Comparison of ENCODE assay signal across 1 cellular context in the genomic region with DNA sequence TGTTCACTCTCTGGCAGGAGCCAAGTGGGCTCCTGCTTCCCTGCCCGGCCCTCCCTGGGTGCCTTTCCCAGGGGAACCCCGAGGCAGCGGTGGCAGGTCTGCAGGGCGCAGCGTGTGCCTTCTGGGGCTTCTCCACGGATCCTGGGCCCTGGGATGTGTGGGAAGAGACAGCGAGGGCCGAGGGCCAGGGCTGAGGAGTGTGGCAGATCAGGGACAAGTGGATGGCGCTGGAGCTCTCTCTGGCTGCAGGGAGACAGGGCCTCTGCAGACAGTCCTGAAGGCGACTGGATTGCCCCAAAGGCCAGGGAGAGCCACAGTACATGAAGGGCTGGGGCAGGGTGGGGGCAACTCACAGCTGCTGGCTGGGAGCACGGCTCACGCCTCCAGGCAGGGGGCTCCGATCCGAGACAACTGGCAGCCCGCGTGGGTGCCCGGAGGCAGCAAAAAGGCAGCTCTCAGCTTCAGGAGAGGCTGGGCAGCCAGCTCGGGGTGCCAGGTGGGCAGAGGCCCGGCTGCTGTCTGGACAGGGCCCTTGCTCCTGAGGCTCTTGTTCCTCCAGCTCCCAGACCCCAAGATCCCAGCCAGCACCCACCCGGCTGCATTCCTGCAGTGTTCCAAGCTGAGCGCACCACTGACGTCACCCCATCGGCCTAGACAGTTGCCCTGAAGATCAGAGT.
A peak's percentile ranks its signal among the peaks of the same experiment; 100 is the strongest.
TF ChIP-seq lines count a peak whose summit lies in the region.

No MANE protein-coding gene starts in this region.

TF ChIP-seq in HepG2, 621 proteins besides CTCF, POLR2A, EP300 and RAD21:
- TF ChIP-seq ATF7 (IDR thresholded peaks at IDR 0.05) (peak; percentile 36; the same call in 1 of the 2 replicates), ATF7 (CRISPR knock-in tag; IDR thresholded peaks at IDR 0.05) (no peak), IKZF4 (CRISPR knock-in tag; IDR thresholded peaks at IDR 0.05; ENCODE audit: borderline replicate concordance, low read depth, not compliant biosample characterization) (no peak), CREB1 (IDR thresholded peaks at IDR 0.05) (peak; percentile 66), CREB1 (CRISPR knock-in tag; IDR thresholded peaks at IDR 0.05) (no peak)
- TF ChIP-seq, protein P1, sequence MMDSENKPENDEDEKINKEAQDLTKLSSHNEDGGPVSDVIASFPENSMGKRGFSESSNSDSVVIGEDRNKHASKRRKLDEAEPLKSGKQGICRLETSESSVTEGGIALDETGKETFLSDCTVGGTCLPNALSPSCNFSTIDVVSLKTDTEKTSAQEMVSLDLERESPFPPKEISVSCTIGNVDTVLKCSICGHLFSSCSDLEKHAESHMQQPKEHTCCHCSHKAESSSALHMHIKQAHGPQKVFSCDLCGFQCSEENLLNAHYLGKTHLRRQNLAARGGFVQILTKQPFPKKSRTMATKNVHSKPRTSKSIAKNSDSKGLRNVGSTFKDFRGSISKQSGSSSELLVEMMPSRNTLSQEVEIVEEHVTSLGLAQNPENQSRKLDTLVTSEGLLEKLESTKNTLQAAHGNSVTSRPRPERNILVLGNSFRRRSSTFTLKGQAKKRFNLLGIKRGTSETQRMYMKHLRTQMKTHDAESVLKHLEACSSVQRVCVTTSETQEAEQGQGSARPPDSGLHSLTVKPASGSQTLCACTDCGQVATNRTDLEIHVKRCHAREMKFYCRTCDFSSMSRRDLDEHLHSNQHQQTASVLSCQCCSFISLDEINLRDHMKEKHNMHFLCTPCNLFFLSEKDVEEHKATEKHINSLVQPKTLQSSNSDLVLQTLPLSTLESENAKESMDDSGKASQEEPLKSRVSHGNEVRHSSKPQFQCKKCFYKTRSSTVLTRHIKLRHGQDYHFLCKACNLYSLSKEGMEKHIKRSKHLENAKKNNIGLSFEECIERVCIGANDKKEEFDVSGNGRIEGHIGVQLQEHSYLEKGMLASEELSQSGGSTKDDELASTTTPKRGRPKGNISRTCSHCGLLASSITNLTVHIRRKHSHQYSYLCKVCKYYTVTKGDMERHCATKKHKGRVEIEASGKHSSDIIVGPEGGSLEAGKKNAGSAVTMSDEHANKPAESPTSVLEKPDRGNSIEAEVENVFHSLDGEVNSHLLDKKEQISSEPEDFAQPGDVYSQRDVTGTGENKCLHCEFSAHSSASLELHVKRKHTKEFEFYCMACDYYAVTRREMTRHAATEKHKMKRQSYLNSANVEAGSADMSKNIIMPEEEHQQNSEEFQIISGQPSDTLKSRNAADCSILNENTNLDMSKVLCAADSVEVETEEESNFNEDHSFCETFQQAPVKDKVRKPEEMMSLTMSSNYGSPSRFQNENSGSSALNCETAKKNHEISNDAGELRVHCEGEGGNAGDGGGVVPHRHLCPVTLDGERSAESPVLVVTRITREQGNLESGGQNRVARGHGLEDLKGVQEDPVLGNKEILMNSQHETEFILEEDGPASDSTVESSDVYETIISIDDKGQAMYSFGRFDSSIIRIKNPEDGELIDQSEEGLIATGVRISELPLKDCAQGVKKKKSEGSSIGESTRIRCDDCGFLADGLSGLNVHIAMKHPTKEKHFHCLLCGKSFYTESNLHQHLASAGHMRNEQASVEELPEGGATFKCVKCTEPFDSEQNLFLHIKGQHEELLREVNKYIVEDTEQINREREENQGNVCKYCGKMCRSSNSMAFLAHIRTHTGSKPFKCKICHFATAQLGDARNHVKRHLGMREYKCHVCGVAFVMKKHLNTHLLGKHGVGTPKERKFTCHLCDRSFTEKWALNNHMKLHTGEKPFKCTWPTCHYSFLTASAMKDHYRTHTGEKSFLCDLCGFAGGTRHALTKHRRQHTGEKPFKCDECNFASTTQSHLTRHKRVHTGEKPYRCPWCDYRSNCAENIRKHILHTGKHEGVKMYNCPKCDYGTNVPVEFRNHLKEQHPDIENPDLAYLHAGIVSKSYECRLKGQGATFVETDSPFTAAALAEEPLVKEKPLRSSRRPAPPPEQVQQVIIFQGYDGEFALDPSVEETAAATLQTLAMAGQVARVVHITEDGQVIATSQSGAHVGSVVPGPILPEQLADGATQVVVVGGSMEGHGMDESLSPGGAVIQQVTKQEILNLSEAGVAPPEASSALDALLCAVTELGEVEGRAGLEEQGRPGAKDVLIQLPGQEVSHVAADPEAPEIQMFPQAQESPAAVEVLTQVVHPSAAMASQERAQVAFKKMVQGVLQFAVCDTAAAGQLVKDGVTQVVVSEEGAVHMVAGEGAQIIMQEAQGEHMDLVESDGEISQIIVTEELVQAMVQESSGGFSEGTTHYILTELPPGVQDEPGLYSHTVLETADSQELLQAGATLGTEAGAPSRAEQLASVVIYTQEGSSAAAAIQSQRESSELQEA (CRISPR knock-in tag; IDR thresholded peaks at IDR 0.05; ENCODE audit: not compliant biosample characterization) = no peak
